Comparison of ENCODE assay signal across 27 cellular contexts in the genomic region with DNA sequence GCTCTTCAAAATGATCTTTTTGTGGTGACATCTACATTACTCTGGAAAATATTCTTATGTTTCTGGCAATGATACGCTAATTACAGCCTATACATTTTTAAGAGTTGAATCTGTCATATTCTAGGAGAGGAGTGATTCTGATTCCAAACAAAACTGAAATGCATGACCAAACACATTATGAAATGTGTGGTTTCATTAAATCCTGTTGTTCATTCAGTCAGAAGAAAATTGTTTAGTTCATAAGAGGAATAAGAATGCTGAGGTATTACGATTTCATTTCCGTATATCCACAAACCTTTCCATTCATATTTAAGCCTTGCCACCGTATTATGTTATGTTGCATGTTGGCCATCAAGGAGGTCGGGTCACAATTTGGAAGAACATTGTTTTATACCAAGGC.
"Had no signal": no experiment of that assay in that cellular context is flagged by ENCODE, and none has a peak within 500 bp of the region (broad histone marks: within the 10 kb centered on the region; RNA-seq: fewer than 3 reads in every experiment).

No MANE protein-coding gene starts in this region.

- H3K36me3 Mint-ChIP-seq: activated naive CD4-positive, alpha-beta T cell treated with anti-CD3 and anti-CD28 coated beads, Interleukin-2, amount 50 U/mL, for 24 hours; T-cell had no signal

- ATAC-seq: activated CD8-positive, alpha-beta T cell treated with anti-CD3 and anti-CD28 coated beads, Interleukin-2, amount 10 ng/mL, durations not matched to agents 7 days and 5 days; Panc1; Right ventricle myocardium inferior; T-cell had no signal

- H3K4me3 Mint-ChIP-seq: activated CD8-positive, alpha-beta T cell treated with anti-CD3 and anti-CD28 coated beads, Interleukin-2, amount 10 ng/mL, durations not matched to agents 7 days and 5 days; activated naive CD4-positive, alpha-beta T cell treated with anti-CD3 and anti-CD28 coated beads, Interleukin-2, amount 50 U/mL, for 24 hours; T-cell had no signal

- H3K9me3 Mint-ChIP-seq: activated naive CD4-positive, alpha-beta T cell treated with anti-CD3 and anti-CD28 coated beads, Interleukin-2, amount 50 U/mL, for 24 hours had no signal

- H3K27ac Mint-ChIP-seq: activated CD8-positive, alpha-beta T cell treated with anti-CD3 and anti-CD28 coated beads, Interleukin-2, amount 10 ng/mL, durations not matched to agents 7 days and 5 days; activated naive CD4-positive, alpha-beta T cell treated with anti-CD3 and anti-CD28 coated beads, Interleukin-2, amount 50 U/mL, for 24 hours; T-cell had no signal

- DNase-seq: activated CD4-positive, alpha-beta T cell treated with anti-CD3 and anti-CD28 coated beads for 48 hours; activated CD4-positive, alpha-beta T cell treated with anti-CD3 and anti-CD28 coated beads, Interleukin-2, amount 50 U/mL, for 4 hours; activated CD4-positive, CD25-positive, alpha-beta regulatory T cell treated with anti-CD3 and anti-CD28 coated beads, Interleukin-2, amount 50 U/mL, for 72 hours; activated CD8-positive, alpha-beta memory T cell treated with anti-CD3 and anti-CD28 coated beads, Interleukin-2, amount 50 U/mL, for 48 hours; activated CD8-positive, alpha-beta T cell treated with anti-CD3 and anti-CD28 coated beads, Interleukin-2, amount 10 ng/mL, durations not matched to agents 7 days and 5 days; activated T-cell treated with anti-CD3 and anti-CD28 coated beads, Interleukin-2, amount 50 U/mL, for 1 hour; aorta; cerebellar nuclear complex; IMR-90; Kasumi-1; KBM-7; NCI-H1092; NCI-H1417 treated with DMSO at 0.1 percent for 48 hours; NCI-H1694; NCI-H2029; NCI-H2107; NCI-H2171 treated with DMSO at 0.1 percent for 48 hours; NCI-H345; NCI-H510A; NCI-H526 treated with DMSO at 0.1 percent for 48 hours; NCI-H82; OCI-M1; RPMI8226; T-cell had no signal

- H3K27me3 Mint-ChIP-seq: activated naive CD4-positive, alpha-beta T cell treated with anti-CD3 and anti-CD28 coated beads, Interleukin-2, amount 50 U/mL, for 24 hours; T-cell had no signal

- H3K4me1 Mint-ChIP-seq: activated naive CD4-positive, alpha-beta T cell treated with anti-CD3 and anti-CD28 coated beads, Interleukin-2, amount 50 U/mL, for 24 hours; T-cell had no signal
